ENCODE assay signal across 9 cellular contexts in the genomic region with DNA sequence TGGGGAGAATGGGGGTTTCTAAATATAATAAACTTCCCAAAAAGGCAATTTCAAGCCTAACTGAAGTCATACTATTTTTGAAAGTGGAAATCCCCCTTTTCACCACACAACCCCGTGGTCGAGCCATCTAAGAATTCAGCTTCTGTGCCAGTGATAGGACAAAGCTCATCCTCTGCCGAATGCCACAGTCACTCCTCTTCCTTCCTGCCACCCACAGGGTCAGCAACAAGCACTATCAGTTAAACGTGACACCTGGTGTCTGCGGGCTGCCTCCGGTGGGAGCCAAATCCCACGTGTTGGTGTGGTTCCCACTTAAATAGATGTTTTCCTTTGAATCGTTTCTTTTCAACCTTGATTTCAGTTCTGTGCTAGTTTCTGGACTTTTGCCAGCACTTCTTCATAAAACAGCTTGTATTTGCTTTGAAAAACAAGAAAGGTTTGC.
DNase-seq lines count a peak whose midpoint lies in the region; ATAC-seq and TF ChIP-seq lines count a peak whose summit lies in the region.
"Had no signal": no experiment of that assay in that cellular context is flagged by ENCODE, and none has a peak within 500 bp of the region (broad histone marks: within the 10 kb centered on the region; RNA-seq: fewer than 3 reads in every experiment).

No MANE protein-coding gene starts in this region.

- H3K4me1 Mint-ChIP-seq in activated T-helper 1 cell treated with anti-CD3 and anti-CD28 coated beads, Interleukin-12 subunit alpha, Interleukin-12 subunit beta, Interleukin-2, Interleukin-4 antibody, amounts not matched to agents 30 ng/mL and 10 ng/mL and 1 ng/mL, durations not matched to agents 14 hours and 24 hours and 36 hours (ENCODE audit: low read depth) = peaks cover 82% of the 10 kb centered on the region

- H3K9me3 ChIP-seq in neutrophil = no peaks in the 10 kb centered on the region

- peaks cover 38 to 41% of the 10 kb centered on the region in 2 experiments for H3K4me1 ChIP-seq in neutrophil (ENCODE audit: control insufficient read depth in 1 of 2, insufficient read depth in 1 of 2, low read depth in 1 of 2, low read length in 1 of 2)

- no peak for TF ChIP-seq CTCF in neutrophil (IDR thresholded peaks at IDR 0.05)

- intact Hi-C loops in activated T-helper 1 cell treated with anti-CD3 and anti-CD28 coated beads, Interleukin-12 subunit alpha, Interleukin-12 subunit beta, Interleukin-2, Interleukin-4 antibody, amounts not matched to agents 30 ng/mL and 10 ng/mL and 1 ng/mL, durations not matched to agents 14 hours and 24 hours and 36 hours (cut with micrococcal nuclease) = loop anchor here (1.0 to 5.0 kb wide), 8 partner anchors 13 to 249 kb away; no protein-coding TSS in a partner anchor

- no peaks in the 10 kb centered on the region for H3K27me3 Mint-ChIP-seq in activated T-helper 1 cell treated with anti-CD3 and anti-CD28 coated beads, Interleukin-12 subunit alpha, Interleukin-12 subunit beta, Interleukin-2, Interleukin-4 antibody, amounts not matched to agents 30 ng/mL and 10 ng/mL and 1 ng/mL, durations not matched to agents 14 hours and 24 hours and 36 hours (ENCODE audit: insufficient read depth)

- H3K27ac Mint-ChIP-seq in activated T-helper 1 cell treated with anti-CD3 and anti-CD28 coated beads, Interleukin-12 subunit alpha, Interleukin-12 subunit beta, Interleukin-2, Interleukin-4 antibody, amounts not matched to agents 30 ng/mL and 10 ng/mL and 1 ng/mL, durations not matched to agents 14 hours and 24 hours and 36 hours = peak overlapping the region; percentile 93

- H3K27me3 ChIP-seq in neutrophil = no peaks in the 10 kb centered on the region

- H3K4me3 ChIP-seq in neutrophil (ENCODE audit: low read depth in 1 of 2, low read length in 1 of 2) = peak overlapping the region in 1 of 2 experiments; percentile 5

- no peaks in the 10 kb centered on the region for H3K36me3 Mint-ChIP-seq in activated T-helper 1 cell treated with anti-CD3 and anti-CD28 coated beads, Interleukin-12 subunit alpha, Interleukin-12 subunit beta, Interleukin-2, Interleukin-4 antibody, amounts not matched to agents 30 ng/mL and 10 ng/mL and 1 ng/mL, durations not matched to agents 14 hours and 24 hours and 36 hours (ENCODE audit: low read depth)
- H3K36me3 Mint-ChIP-seq: brain had no signal

- peak overlapping the region; percentile 75 for H3K27ac ChIP-seq in neutrophil

- no peaks in the 10 kb centered on the region for H3K9me3 Mint-ChIP-seq in activated T-helper 1 cell treated with anti-CD3 and anti-CD28 coated beads, Interleukin-12 subunit alpha, Interleukin-12 subunit beta, Interleukin-2, Interleukin-4 antibody, amounts not matched to agents 30 ng/mL and 10 ng/mL and 1 ng/mL, durations not matched to agents 14 hours and 24 hours and 36 hours

- H3K36me3 ChIP-seq in neutrophil = no peaks in the 10 kb centered on the region

- peak; percentile 91 for ATAC-seq in GM18520 (IDR thresholded peaks at IDR 0.05; ENCODE audit: unreplicated experiment)
- peak; percentile 90 for ATAC-seq in HG02763 (IDR thresholded peaks at IDR 0.05; ENCODE audit: unreplicated experiment)

- DNase-seq in NOMO-1 treated with dmso at 0.1 percent for 144 hours (lab: John Stamatoyannopoulos, UW; ENCODE audit: unreplicated experiment) (peak; percentile 53), RKO (ENCODE audit: low spot score) (no peak), SHP77 (lab: John Stamatoyannopoulos, UW) (no peak), DMS114 treated with DMSO at 0.1 percent for 48 hours (lab: John Stamatoyannopoulos, UW; ENCODE audit: unreplicated experiment) (no peak)
- peak; percentile 80 for DNase-seq in activated T-helper 1 cell treated with anti-CD3 and anti-CD28 coated beads, Interleukin-12 subunit alpha, Interleukin-12 subunit beta, Interleukin-2, Interleukin-4 antibody, amounts not matched to agents 30 ng/mL and 10 ng/mL and 1 ng/mL, durations not matched to agents 14 hours and 24 hours and 36 hours (ENCODE audit: low spot score)

- H3K4me3 Mint-ChIP-seq in activated T-helper 1 cell treated with anti-CD3 and anti-CD28 coated beads, Interleukin-12 subunit alpha, Interleukin-12 subunit beta, Interleukin-2, Interleukin-4 antibody, amounts not matched to agents 30 ng/mL and 10 ng/mL and 1 ng/mL, durations not matched to agents 14 hours and 24 hours and 36 hours = peak overlapping the region; percentile 52
- H3K4me3 Mint-ChIP-seq: brain had no signal

Comparison
In these comparisons a context has a peak if more than half of its experiments do, and no peak if none do; other contexts are left out.
1. DNase-seq: peak in NOMO-1 treated with dmso at 0.1 percent for 144 hours (single experiment) and activated T-helper 1 cell treated with anti-CD3 and anti-CD28 coated beads, Interleukin-12 subunit alpha, Interleukin-12 subunit beta, Interleukin-2, Interleukin-4 antibody, amounts not matched to agents 30 ng/mL and 10 ng/mL and 1 ng/mL, durations not matched to agents 14 hours and 24 hours and 36 hours (single experiment); none in RKO (single experiment), SHP77 (0 of 2) and DMS114 treated with DMSO at 0.1 percent for 48 hours (single experiment).